16 cellular contexts compared by ENCODE assay signal in the genomic region with DNA sequence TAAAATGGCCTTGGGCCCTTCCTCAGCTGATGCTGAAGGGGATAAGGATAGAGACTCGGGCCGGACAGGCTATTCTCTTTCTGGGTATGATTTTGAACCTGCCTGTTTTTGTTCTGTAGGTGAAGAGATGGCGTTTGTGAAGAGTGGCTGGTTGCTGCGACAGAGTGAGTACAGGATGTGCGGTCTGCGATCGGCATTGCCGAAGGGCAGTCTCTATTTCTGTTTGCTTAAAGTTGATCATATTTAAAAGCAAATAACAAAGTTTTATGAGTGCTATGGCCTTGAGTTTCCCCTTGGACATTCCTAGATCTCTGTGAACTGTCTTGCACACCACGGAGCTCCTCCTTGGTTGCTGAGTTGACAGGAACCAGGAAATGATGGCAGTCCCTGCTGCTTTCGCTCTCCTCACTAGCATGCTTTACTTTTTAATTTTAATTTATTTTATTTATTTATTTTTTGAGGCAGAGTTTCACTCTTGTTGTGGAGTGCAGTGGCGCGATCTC. TPM values are rescaled to one million over a fixed set of nuclear protein-coding genes. Genes with fewer than 3 reads are reported as not detected.
DNase-seq lines count a peak whose midpoint lies in the region; ATAC-seq and TF ChIP-seq lines count a peak whose summit lies in the region.
"Had no signal": no experiment of that assay in that cellular context is flagged by ENCODE, and none has a peak within 500 bp of the region (broad histone marks: within the 10 kb centered on the region; RNA-seq: fewer than 3 reads in every experiment).

No MANE protein-coding gene starts in this region.

- H3K27me3 ChIP-seq in colonic mucosa (no peaks in the 10 kb centered on the region), prostate gland (replicated peaks; ENCODE audit: insufficient read depth) (no peaks in the 10 kb centered on the region), right cardiac atrium (ENCODE audit: control insufficient read depth, insufficient read depth) (no peaks in the 10 kb centered on the region)
- H3K27me3 ChIP-seq: BLaER1 treated with 17β-estradiol and CSF1 and Interleukin-3, amounts not matched to agents 10 nM and 100 nM; SJCRH30 had no signal

- H3K36me3 ChIP-seq in colonic mucosa (no peaks in the 10 kb centered on the region), prostate gland (no peaks in the 10 kb centered on the region)

- no peak for TF ChIP-seq POLR2A in prostate gland (IDR thresholded peaks at IDR 0.05)

- no peak for TF ChIP-seq CTCF in LNCaP clone FGC (IDR thresholded peaks at IDR 0.05; ENCODE audit: control insufficient read depth, extremely low read depth, insufficient read depth)
- TF ChIP-seq CTCF in colonic mucosa (IDR thresholded peaks at IDR 0.05): no peak
- TF ChIP-seq CTCF in prostate gland (IDR thresholded peaks at IDR 0.05): no peak

- 74% methylated on average over 12 of the region's 12 CpGs for WGBS in prostate gland
- WGBS in right cardiac atrium: 94% methylated on average over 12 of the region's 12 CpGs

- intact Hi-C loops in colonic mucosa (cut with DNase I) (no loop called here), prostate gland (cut with DNase I) (no loop called here), right cardiac atrium (cut with DNase I) (no loop called here)

- H3K4me1 ChIP-seq in colonic mucosa (no peaks in the 10 kb centered on the region), prostate gland (replicated peaks) (peaks cover 8% of the 10 kb centered on the region), right cardiac atrium (ENCODE audit: control insufficient read depth, insufficient read depth, low read length) (no peaks in the 10 kb centered on the region)
- H3K4me1 ChIP-seq: SJCRH30 had no signal

- H3K9ac ChIP-seq in colonic mucosa (ENCODE audit: low read depth in 2 of 2, low read length in 2 of 2): no peak overlapping the region
- H3K9ac ChIP-seq: BLaER1 treated with 17β-estradiol and CSF1 and Interleukin-3, amounts not matched to agents 10 nM and 100 nM had no signal

- H3K27ac ChIP-seq in colonic mucosa (peak overlapping the region; percentile 1), prostate gland (peak overlapping the region; percentile 51 to 85), right cardiac atrium (ENCODE audit: low read length) (no peak overlapping the region)
- H3K27ac ChIP-seq: SJCRH30 had no signal

- no peak for ATAC-seq in right cardiac atrium
- ATAC-seq: HCT116 had no signal

- H3K9me3 ChIP-seq in colonic mucosa (no peaks in the 10 kb centered on the region), prostate gland (no peaks in the 10 kb centered on the region), right cardiac atrium (ENCODE audit: control insufficient read depth, low read length) (no peaks in the 10 kb centered on the region)
- H3K9me3 ChIP-seq: SJCRH30 had no signal

- peak overlapping the region; percentile 40 for H3K4me3 ChIP-seq in LNCaP clone FGC (ENCODE audit: low read depth, low read length)
- H3K4me3 ChIP-seq in colonic mucosa: peak overlapping the region; percentile 2
- no peak overlapping the region for H3K4me3 ChIP-seq in prostate gland
- H3K4me3 ChIP-seq in right cardiac atrium (ENCODE audit: low read length): no peak overlapping the region
- H3K4me3 ChIP-seq: BLaER1 treated with 17β-estradiol and CSF1 and Interleukin-3, amounts not matched to agents 10 nM and 100 nM; SJCRH30 had no signal

- DNase-seq in activated CD8-positive, alpha-beta memory T cell treated with anti-CD3 and anti-CD28 coated beads for 24 hours: peak; percentile 13
- DNase-seq in activated CD8-positive, alpha-beta memory T cell treated with anti-CD3 and anti-CD28 coated beads, Interleukin-2, amount 50 U/mL, for 4 hours: no peak
- DNase-seq in LNCaP clone FGC (ENCODE audit: low read depth) (peak; percentile 90), colonic mucosa (no peak), prostate gland (ENCODE audit: low spot score) (peak; percentile 62), RPMI8226 (no peak), right cardiac atrium (no peak)
- DNase-seq in activated CD4-positive, alpha-beta T cell treated with anti-CD3 and anti-CD28 coated beads, Interleukin-2, amount 50 U/mL, for 4 hours: no peak
- DNase-seq: COR-L47, MV-4-11, NCI-H1436, NCI-H2029 treated with DMSO at 0.1 percent for 48 hours, NCI-H510A treated with DMSO at 0.1 percent for 48 hours, SJCRH30 had no signal

RNA-seq across cellular contexts. Expression of a gene that starts 15.7 kb away (rescaled TPM):
- total RNA-seq in colonic mucosa: 100 to 1,000 TPM; 128 to 141 TPM
- 100 to 1,000 TPM in 1 of 2 donors, 10 to 100 TPM in 1; 77.1 to 107 TPM for total RNA-seq in prostate gland
- 10 to 100 TPM; 26.2 to 36.9 (median 35.2) TPM for total RNA-seq in right cardiac atrium
- 13.6 TPM for polyA plus RNA-seq in right cardiac atrium

RNA-seq across cellular contexts. Expression of a gene that starts 27.6 kb away (rescaled TPM):
- total RNA-seq in colonic mucosa: 10 to 100 TPM; 82.6 to 93.5 TPM
- 100 to 1,000 TPM; 125 to 192 TPM for total RNA-seq in prostate gland
- 10 to 100 TPM; 81.5 to 99.4 (median 89.2) TPM for total RNA-seq in right cardiac atrium
- 34.1 TPM for polyA plus RNA-seq in right cardiac atrium

Comparison
In these comparisons a context has a peak if more than half of its experiments do, and no peak if none do; other contexts are left out.
1. DNase-seq: peak in activated CD8-positive, alpha-beta memory T cell treated with anti-CD3 and anti-CD28 coated beads for 24 hours (single experiment), LNCaP clone FGC (single experiment) and prostate gland (single experiment); none in activated CD8-positive, alpha-beta memory T cell treated with anti-CD3 and anti-CD28 coated beads, Interleukin-2, amount 50 U/mL, for 4 hours (single experiment), colonic mucosa (single experiment), RPMI8226 (single experiment), activated CD4-positive, alpha-beta T cell treated with anti-CD3 and anti-CD28 coated beads, Interleukin-2, amount 50 U/mL, for 4 hours (0 of 2) and right cardiac atrium (0 of 3).
2. H3K4me3 ChIP-seq: peak in LNCaP clone FGC (single experiment) and colonic mucosa (single experiment); none in prostate gland (0 of 2) and right cardiac atrium (single experiment).